ENCODE assay signal across 16 cellular contexts in genomic region chr1:61638296-61638695, GRCh38.
DNase-seq lines count a peak whose midpoint lies in the region; ATAC-seq and TF ChIP-seq lines count a peak whose summit lies in the region.
"Had no signal": no experiment of that assay in that cellular context is flagged by ENCODE, and none has a peak within 500 bp of the region (broad histone marks: within the 10 kb centered on the region; RNA-seq: fewer than 3 reads in every experiment).

No MANE protein-coding gene starts in this region.

- ATAC-seq in T-helper 17 cell, result no peak
- ATAC-seq: natural killer cell treated with Interleukin-12 subunit alpha and Interleukin-12 subunit beta and Interleukin-15 and Interleukin-18, amount 100 ng/mL, for 72 hours had no signal

- H3K4me3 ChIP-seq in A673 (ENCODE audit: low read depth, low read length, poor library complexity, severe bottlenecking) (no peak overlapping the region), SK-N-SH (ENCODE audit: low read depth in 2 of 2, low read length in 1 of 2) (no peak overlapping the region), fibroblast of the aortic adventitia (ENCODE audit: low read depth, low read length) (no peak overlapping the region)
- H3K4me3 ChIP-seq: vagina had no signal

- H3K4me1 Mint-ChIP-seq in osteocyte (ENCODE audit: unreplicated experiment) (peaks cover 27% of the 10 kb centered on the region), T-helper 17 cell (peaks cover 9% of the 10 kb centered on the region)

- no peak for TF ChIP-seq RAD21 in SK-N-SH (IDR thresholded peaks at IDR 0.05; ENCODE audit: low read length)

- intact Hi-C loops in A673 (cut with micrococcal nuclease; ENCODE audit: unreplicated experiment), result no loop called here

- CTCF ChIA-PET in A673 (lab: Charles Lee) (no interaction called here), SK-N-SH (lab: Yijun Ruan, JAX) (interaction anchor here (0.6 kb wide), 1 partner anchor 210 kb away, joined by 3 read pairs; no protein-coding TSS in a partner anchor)

- POLR2A ChIA-PET in A673 (lab: Charles Lee; ENCODE audit: low non-redundant PET) (no interaction called here), SK-N-SH (lab: Yijun Ruan, JAX) (interaction anchor here (0.6 kb wide), 1 partner anchor 19 kb away, joined by 3 read pairs; no protein-coding TSS in a partner anchor)

- H3K4me1 ChIP-seq in A673 (ENCODE audit: insufficient read depth, low read length, poor library complexity, severe bottlenecking) (peaks cover 36% of the 10 kb centered on the region), SK-N-SH (ENCODE audit: control insufficient read depth in 1 of 2, insufficient read depth in 2 of 2, low read depth in 1 of 2, low read length in 1 of 2) (peaks cover 0 to 5% of the 10 kb centered on the region in 2 experiments; a peak in 1 of 4 replicates)

- TF ChIP-seq CTCF in A673 (conservative IDR thresholded peaks at IDR 0.05; ENCODE audit: low read depth, low read length), result no peak
- no peak for TF ChIP-seq CTCF in SK-N-SH (IDR thresholded peaks at IDR 0.05)
- TF ChIP-seq CTCF in fibroblast of the aortic adventitia (IDR thresholded peaks at IDR 0.05; ENCODE audit: insufficient read depth, low read length), result no peak
- TF ChIP-seq CTCF in osteocyte (IDR thresholded peaks at IDR 0.05), result no peak

- no peaks in the 10 kb centered on the region for H3K9me2 ChIP-seq in SK-N-SH

- no peaks in the 10 kb centered on the region for H3K36me3 ChIP-seq in A673 (ENCODE audit: insufficient read depth, low read length, poor library complexity, severe bottlenecking)
- no peaks in the 10 kb centered on the region for H3K36me3 ChIP-seq in SK-N-SH (replicated peaks in 1 of 2; ENCODE audit: control insufficient read depth in 1 of 2, insufficient read depth in 2 of 2, low read length in 1 of 2)
- H3K36me3 ChIP-seq: vagina had no signal

- H3K27me3 Mint-ChIP-seq in osteocyte (ENCODE audit: unreplicated experiment) (no peaks in the 10 kb centered on the region), T-helper 17 cell (peaks cover 37% of the 10 kb centered on the region)

- H3K9me3 ChIP-seq in A673 (ENCODE audit: low read depth, low read length, poor library complexity, severe bottlenecking) (no peaks in the 10 kb centered on the region), SK-N-SH (no peaks in the 10 kb centered on the region), T-helper 17 cell (ENCODE audit: control insufficient read depth, low read length, poor library complexity, severe bottlenecking) (no peaks in the 10 kb centered on the region)
- H3K9me3 ChIP-seq: vagina had no signal

- H3F3A ChIP-seq in SK-N-SH (replicated peaks; ENCODE audit: insufficient read depth), result no peaks in the 10 kb centered on the region

- H3K27ac Mint-ChIP-seq in osteocyte (ENCODE audit: unreplicated experiment) (peak overlapping the region; percentile 82), T-helper 17 cell (no peak overlapping the region)
- H3K27ac Mint-ChIP-seq: natural killer cell treated with Interleukin-12 subunit alpha and Interleukin-12 subunit beta and Interleukin-15 and Interleukin-18, amount 100 ng/mL, for 72 hours had no signal

- H3K27ac ChIP-seq in A673 (ENCODE audit: low read depth, low read length, poor library complexity, severe bottlenecking) (no peak overlapping the region), SK-N-SH (ENCODE audit: low read depth in 2 of 2, low read length in 1 of 2) (no peak overlapping the region)
- H3K27ac ChIP-seq: vagina had no signal

- H3K4me2 ChIP-seq in SK-N-SH, result no peak overlapping the region

- no peaks in the 10 kb centered on the region for H4K20me1 ChIP-seq in SK-N-SH (ENCODE audit: insufficient read depth)

- no peak for TF ChIP-seq EP300 in SK-N-SH (IDR thresholded peaks at IDR 0.05; ENCODE audit: borderline replicate concordance in 1 of 2, low read depth in 1 of 2, low read length in 1 of 2)

- H3K27me3 ChIP-seq in A673 (replicated peaks; ENCODE audit: insufficient read depth, low read depth, low read length, poor library complexity) (no peaks in the 10 kb centered on the region), SK-N-SH (ENCODE audit: insufficient read depth) (no peaks in the 10 kb centered on the region)
- H3K27me3 ChIP-seq: vagina had no signal

- H3K9ac ChIP-seq in SK-N-SH, result no peak overlapping the region

- peaks cover 3% of the 10 kb centered on the region for H3K9me3 Mint-ChIP-seq in osteocyte (ENCODE audit: unreplicated experiment)
- H3K9me3 Mint-ChIP-seq: natural killer cell treated with Interleukin-12 subunit alpha and Interleukin-12 subunit beta and Interleukin-15 and Interleukin-18, amount 100 ng/mL, for 72 hours had no signal

- no peak overlapping the region for H2AFZ ChIP-seq in SK-N-SH (ENCODE audit: low read depth)

- no TSS peak for BruUV-seq in A673 (replicated peaks; lab: Mats Ljungman, UMichigan)

- peaks cover 2% of the 10 kb centered on the region for H3K36me3 Mint-ChIP-seq in osteocyte (ENCODE audit: unreplicated experiment)
- H3K36me3 Mint-ChIP-seq in T-helper 17 cell (ENCODE audit: low read depth), result peaks cover 9% of the 10 kb centered on the region
- H3K36me3 Mint-ChIP-seq: natural killer cell treated with Interleukin-12 subunit alpha and Interleukin-12 subunit beta and Interleukin-15 and Interleukin-18, amount 100 ng/mL, for 72 hours had no signal

- no peaks in the 10 kb centered on the region for H3K79me2 ChIP-seq in SK-N-SH (ENCODE audit: insufficient read depth)

- 66% methylated on average over 2 of the region's 2 CpGs for WGBS in SK-N-SH (ENCODE audit: low lambda C conversion rate)

- H3K4me3 Mint-ChIP-seq in osteocyte (ENCODE audit: unreplicated experiment) (no peak overlapping the region), T-helper 17 cell (no peak overlapping the region)
- H3K4me3 Mint-ChIP-seq: natural killer cell treated with Interleukin-12 subunit alpha and Interleukin-12 subunit beta and Interleukin-15 and Interleukin-18, amount 100 ng/mL, for 72 hours had no signal

- DNase-seq in A673 (ENCODE audit: low spot score) (peak; percentile 55), SK-N-SH (no peak), fibroblast of the aortic adventitia (ENCODE audit: low read depth) (peak; percentile 96), osteocyte (ENCODE audit: extremely low spot score, unreplicated experiment) (no peak), T-helper 17 cell (no peak), SK-N-DZ (ENCODE audit: low spot score) (no peak), NCI-H2029 treated with DMSO at 0.1 percent for 48 hours (lab: John Stamatoyannopoulos, UW) (no peak)
- no peak for DNase-seq in effector CD4-positive, alpha-beta T cell
- DNase-seq: ACHN; activated gamma-delta T cell treated with Interleukin-2 at 50 U/mL for 16 hours; kidney; NCI-H446 treated with DMSO at 0.1 percent for 48 hours; stimulated activated CD4-positive, alpha-beta T cell treated with anti-CD3 and anti-CD28 coated beads, Interleukin-12 subunit alpha, Interleukin-12 subunit beta, amount 100 ng/mL, for 4 hours; T-helper 9 cell had no signal

TF ChIP-seq in SK-N-SH, 30 proteins besides CTCF, POLR2A, EP300 and RAD21:
- TF ChIP-seq TCF12 (IDR thresholded peaks at IDR 0.05), result peak; percentile 12
- TF ChIP-seq FOXM1 (IDR thresholded peaks at IDR 0.05; ENCODE audit: low read depth), result no peak

Comparison
In these comparisons a context has a peak if more than half of its experiments do, and no peak if none do; other contexts are left out.
1. DNase-seq: peak in A673 (single experiment) and fibroblast of the aortic adventitia (single experiment); none in SK-N-SH (single experiment), osteocyte (single experiment), T-helper 17 cell (0 of 3), effector CD4-positive, alpha-beta T cell (single experiment), SK-N-DZ (single experiment) and NCI-H2029 treated with DMSO at 0.1 percent for 48 hours (single experiment).